In the genomic region with DNA sequence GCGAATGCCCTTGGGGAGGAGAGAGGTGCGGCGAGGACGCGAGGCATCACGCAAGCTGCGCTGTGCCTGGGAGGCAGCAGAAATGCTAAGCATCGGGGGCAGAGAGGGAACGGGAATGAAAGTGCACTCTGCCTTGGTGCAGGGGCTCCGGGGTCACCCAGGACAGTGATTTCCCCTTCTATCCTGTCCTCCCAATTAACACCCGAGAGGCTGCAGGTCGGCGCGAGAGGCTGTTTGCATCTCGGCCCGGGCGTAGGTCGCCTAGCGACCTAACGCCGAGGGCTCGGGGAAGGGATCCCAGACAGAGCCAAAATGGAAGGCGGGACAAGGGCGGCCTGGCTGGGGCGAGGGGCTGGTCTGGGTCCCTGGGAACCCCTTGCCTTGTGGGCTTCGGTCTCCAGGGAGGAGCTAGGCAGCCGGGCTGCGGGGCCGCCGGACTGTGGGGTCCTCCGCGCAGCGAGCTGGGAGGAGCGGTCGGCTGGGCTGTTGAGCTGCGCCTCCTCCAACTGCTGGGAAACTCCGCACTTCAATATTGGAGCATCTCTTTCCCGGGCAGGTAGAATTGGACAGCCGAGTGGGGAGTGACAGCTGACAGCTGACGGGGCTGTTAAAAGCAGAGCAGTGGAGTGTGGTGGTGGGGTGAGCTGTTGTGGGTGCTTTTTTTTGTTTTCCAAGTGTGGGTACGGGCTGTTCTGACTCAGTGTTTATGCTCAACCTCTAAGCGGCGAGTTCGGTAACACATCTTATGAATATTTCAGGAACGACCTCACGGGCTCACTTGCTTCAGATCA, we compare ENCODE assay signal across 8 cellular contexts. TPM values are rescaled to one million over a fixed set of nuclear protein-coding genes. Genes with fewer than 3 reads are reported as not detected.
A peak's percentile ranks its signal among the peaks of the same experiment; 100 is the strongest.
DNase-seq lines count a peak whose midpoint lies in the region; ATAC-seq and TF ChIP-seq lines count a peak whose summit lies in the region.

No MANE protein-coding gene starts in this region.

- DNase-seq in AG20443 (ENCODE audit: low spot score) (peak; percentile 41), heart left ventricle (peak in 2 of 5 donors; percentile 21 to 54), SW480 (ENCODE audit: low spot score) (no peak)
- DNase-seq in activated T-helper 1 cell treated with anti-CD3 and anti-CD28 coated beads, Interleukin-12 subunit alpha, Interleukin-12 subunit beta, Interleukin-2, Interleukin-4 antibody, amounts not matched to agents 30 ng/mL and 10 ng/mL and 1 ng/mL, durations not matched to agents 14 hours and 24 hours and 36 hours (ENCODE audit: low spot score): peak; percentile 17

- peak overlapping the region; percentile 83 for H3K4me3 Mint-ChIP-seq in activated T-helper 1 cell treated with anti-CD3 and anti-CD28 coated beads, Interleukin-12 subunit alpha, Interleukin-12 subunit beta, Interleukin-2, Interleukin-4 antibody, amounts not matched to agents 30 ng/mL and 10 ng/mL and 1 ng/mL, durations not matched to agents 14 hours and 24 hours and 36 hours

- H3K9me3 Mint-ChIP-seq in activated T-helper 1 cell treated with anti-CD3 and anti-CD28 coated beads, Interleukin-12 subunit alpha, Interleukin-12 subunit beta, Interleukin-2, Interleukin-4 antibody, amounts not matched to agents 30 ng/mL and 10 ng/mL and 1 ng/mL, durations not matched to agents 14 hours and 24 hours and 36 hours: peaks cover 4% of the 10 kb centered on the region

- ATAC-seq in GM19372 (IDR thresholded peaks at IDR 0.05; ENCODE audit: low read depth, unreplicated experiment) (peak; percentile 41), heart left ventricle (peak; percentile 33 to 47 (median 42)), GM18517 (IDR thresholded peaks at IDR 0.05; ENCODE audit: unreplicated experiment) (no peak)

- under 1% methylated on average over 46 of the region's 46 CpGs for WGBS in HUES64
- WGBS in heart left ventricle, 4 donors: 1 to 2% (median 1%) methylated on average over 43 to 46 of the region's 46 CpGs

- peaks cover 26% of the 10 kb centered on the region for H3K4me1 Mint-ChIP-seq in activated T-helper 1 cell treated with anti-CD3 and anti-CD28 coated beads, Interleukin-12 subunit alpha, Interleukin-12 subunit beta, Interleukin-2, Interleukin-4 antibody, amounts not matched to agents 30 ng/mL and 10 ng/mL and 1 ng/mL, durations not matched to agents 14 hours and 24 hours and 36 hours (ENCODE audit: low read depth)

- TF ChIP-seq CTCF in heart left ventricle (IDR thresholded peaks at IDR 0.05): no peak

- H3K27ac Mint-ChIP-seq in activated T-helper 1 cell treated with anti-CD3 and anti-CD28 coated beads, Interleukin-12 subunit alpha, Interleukin-12 subunit beta, Interleukin-2, Interleukin-4 antibody, amounts not matched to agents 30 ng/mL and 10 ng/mL and 1 ng/mL, durations not matched to agents 14 hours and 24 hours and 36 hours: no peak overlapping the region

- H3K9ac ChIP-seq in HUES64 (ENCODE audit: low read depth, low read length) (no peak overlapping the region), rectal smooth muscle tissue (ENCODE audit: low read length) (no peak overlapping the region)

- H3K36me3 ChIP-seq in HUES64 (ENCODE audit: insufficient read depth, low read length): no peaks in the 10 kb centered on the region
- no peaks in the 10 kb centered on the region for H3K36me3 ChIP-seq in heart left ventricle
- no peaks in the 10 kb centered on the region for H3K36me3 ChIP-seq in rectal smooth muscle tissue (ENCODE audit: control insufficient read depth, insufficient read depth, low read length)

- H3K27me3 ChIP-seq in HUES64 (ENCODE audit: insufficient read depth, low read length): peaks cover 98% of the 10 kb centered on the region
- H3K27me3 ChIP-seq in heart left ventricle: peaks cover 0 to 77% (median 26%) of the 10 kb centered on the region in 9 donors
- H3K27me3 ChIP-seq in rectal smooth muscle tissue (ENCODE audit: control insufficient read depth, insufficient read depth, low read length): peaks cover 12% of the 10 kb centered on the region

- no peak overlapping the region for H3K27ac ChIP-seq in HUES64 (ENCODE audit: low read depth, low read length)
- no peak overlapping the region for H3K27ac ChIP-seq in heart left ventricle
- no peak overlapping the region for H3K27ac ChIP-seq in rectal smooth muscle tissue (ENCODE audit: low read depth, low read length)

- H3K4me1 ChIP-seq in HUES64 (ENCODE audit: insufficient read depth, low read length) (peaks cover 32% of the 10 kb centered on the region), heart left ventricle (peaks cover 0 to 26% (median 10%) of the 10 kb centered on the region in 12 donors), rectal smooth muscle tissue (ENCODE audit: control insufficient read depth, insufficient read depth, low read length) (peaks cover 3% of the 10 kb centered on the region)

- H3K4me3 ChIP-seq in HUES64 (ENCODE audit: low read length) (peak overlapping the region; percentile 63), heart left ventricle (peak overlapping the region; percentile 40 to 79 (median 56)), rectal smooth muscle tissue (ENCODE audit: low read length) (peak overlapping the region; percentile 87)

- peaks cover 3% of the 10 kb centered on the region for H3K36me3 Mint-ChIP-seq in activated T-helper 1 cell treated with anti-CD3 and anti-CD28 coated beads, Interleukin-12 subunit alpha, Interleukin-12 subunit beta, Interleukin-2, Interleukin-4 antibody, amounts not matched to agents 30 ng/mL and 10 ng/mL and 1 ng/mL, durations not matched to agents 14 hours and 24 hours and 36 hours (ENCODE audit: low read depth)

- H3K9me3 ChIP-seq in HUES64 (ENCODE audit: insufficient read depth, low read depth, low read length) (no peaks in the 10 kb centered on the region), heart left ventricle (no peaks in the 10 kb centered on the region)

- H3K27me3 Mint-ChIP-seq in activated T-helper 1 cell treated with anti-CD3 and anti-CD28 coated beads, Interleukin-12 subunit alpha, Interleukin-12 subunit beta, Interleukin-2, Interleukin-4 antibody, amounts not matched to agents 30 ng/mL and 10 ng/mL and 1 ng/mL, durations not matched to agents 14 hours and 24 hours and 36 hours (ENCODE audit: insufficient read depth): peaks cover 88% of the 10 kb centered on the region

- no peak for TF ChIP-seq POLR2A in heart left ventricle (IDR thresholded peaks at IDR 0.05)

- intact Hi-C loops in activated T-helper 1 cell treated with anti-CD3 and anti-CD28 coated beads, Interleukin-12 subunit alpha, Interleukin-12 subunit beta, Interleukin-2, Interleukin-4 antibody, amounts not matched to agents 30 ng/mL and 10 ng/mL and 1 ng/mL, durations not matched to agents 14 hours and 24 hours and 36 hours (cut with micrococcal nuclease): loop anchor here (1.0 to 5.0 kb wide), 4 partner anchors 15 to 336 kb away; a partner anchor contains a TSS
- intact Hi-C loops in heart left ventricle (cut with DNase I): no loop called here

RNA-seq across cellular contexts. Expression of a gene that starts 0.7 kb away (rescaled TPM):
- 1.1 TPM for polyA plus RNA-seq in HUES64 (2013, experiment 1 of 2)
- 0.51 TPM for polyA plus RNA-seq in HUES64 (2013, experiment 2 of 2)
- not detected in 2 replicates for total RNA-seq in activated T-helper 1 cell treated with anti-CD3 and anti-CD28 coated beads, Interleukin-12 subunit alpha, Interleukin-12 subunit beta, Interleukin-2, Interleukin-4 antibody, amounts not matched to agents 30 ng/mL and 10 ng/mL and 1 ng/mL, durations not matched to agents 14 hours and 24 hours and 36 hours
- under 1 TPM in 7 of 9 donors, not detected in 2; 0.12 to 0.75 (median 0.48) TPM for total RNA-seq in heart left ventricle
- under 1 TPM; 0.29 to 0.30 TPM for polyA plus RNA-seq in heart left ventricle

RNA-seq across cellular contexts. Expression of a gene that starts 26.1 kb away (rescaled TPM):
- 8.4 TPM for polyA plus RNA-seq in HUES64 (2013, experiment 1 of 2)
- 6.5 TPM for polyA plus RNA-seq in HUES64 (2013, experiment 2 of 2)
- 14.7 and 16.0 TPM in 2 replicates for total RNA-seq in activated T-helper 1 cell treated with anti-CD3 and anti-CD28 coated beads, Interleukin-12 subunit alpha, Interleukin-12 subunit beta, Interleukin-2, Interleukin-4 antibody, amounts not matched to agents 30 ng/mL and 10 ng/mL and 1 ng/mL, durations not matched to agents 14 hours and 24 hours and 36 hours
- 1 to 10 TPM; 4.8 to 8.6 (median 6.5) TPM for total RNA-seq in heart left ventricle
- 1 to 10 TPM; 2.9 to 5.0 TPM for polyA plus RNA-seq in heart left ventricle
